9 cellular contexts compared by ENCODE assay signal in genomic region chr10:62063795-62064472, GRCh38.
DNase-seq lines count a peak whose midpoint lies in the region; ATAC-seq, FAIRE-seq and TF ChIP-seq lines count a peak whose summit lies in the region.
"Had no signal": no experiment of that assay in that cellular context is flagged by ENCODE, and none has a peak within 500 bp of the region (broad histone marks: within the 10 kb centered on the region; RNA-seq: fewer than 3 reads in every experiment).

No MANE protein-coding gene starts in this region.

- H2AFZ ChIP-seq in HepG2 (ENCODE audit: low read length): no peak overlapping the region

- ATAC-seq in HepG2 (no peak), right lobe of liver (no peak)

- no peaks in the 10 kb centered on the region for H3K9me3 ChIP-seq in HepG2 (ENCODE audit: low read length)
- no peaks in the 10 kb centered on the region for H3K9me3 ChIP-seq in right lobe of liver
- no peaks in the 10 kb centered on the region for H3K9me3 ChIP-seq in muscle layer of colon (ENCODE audit: low read length)
- H3K9me3 ChIP-seq in uterus: no peaks in the 10 kb centered on the region
- no peaks in the 10 kb centered on the region for H3K9me3 ChIP-seq in BE2C
- H3K9me3 ChIP-seq: neutrophil had no signal

- intact Hi-C loops in HepG2 (cut with micrococcal nuclease; ENCODE audit: unreplicated experiment): no loop called here
- intact Hi-C loops in right lobe of liver (cut with DNase I): no loop called here
- intact Hi-C loops in uterus (cut with DNase I; ENCODE audit: low total_unique reads): no loop called here

- TF ChIP-seq EP300 in HepG2 (IDR thresholded peaks at IDR 0.05; ENCODE audit: low read depth in 2 of 2, low read length in 2 of 2): no peak
- TF ChIP-seq EP300 in HepG2 (CRISPR knock-in tag; IDR thresholded peaks at IDR 0.05; ENCODE audit: borderline replicate concordance): no peak

- BruUV-seq in HepG2 (replicated peaks; lab: Mats Ljungman, UMichigan): no TSS peak

- H3K4me3 ChIP-seq in HepG2 (replicated peaks in 1 of 3; ENCODE audit: insufficient read depth in 1 of 3, low read depth in 2 of 3, low read length in 3 of 3): no peak overlapping the region
- H3K4me3 ChIP-seq in right lobe of liver: no peak overlapping the region
- H3K4me3 ChIP-seq in muscle layer of colon (ENCODE audit: low read depth in 1 of 2, low read length in 2 of 2): no peak overlapping the region
- no peak overlapping the region for H3K4me3 ChIP-seq in uterus
- H3K4me3 ChIP-seq in BE2C (ENCODE audit: low read depth, low read length): no peak overlapping the region

- H3K4me1 ChIP-seq in HepG2 (ENCODE audit: insufficient read depth, low read length): peaks cover 7% of the 10 kb centered on the region
- H3K4me1 ChIP-seq in right lobe of liver: peaks cover 0 to 10% (median 0%) of the 10 kb centered on the region in 4 donors
- peaks cover 31% of the 10 kb centered on the region for H3K4me1 ChIP-seq in muscle layer of colon (ENCODE audit: insufficient read depth, low read length)
- peaks cover 0 to 11% of the 10 kb centered on the region in 2 donors for H3K4me1 ChIP-seq in uterus
- H3K4me1 ChIP-seq in BE2C: peaks cover 4% of the 10 kb centered on the region

- in situ Hi-C loops in HepG2 (cut with HindIII; ENCODE audit: extremely low pct_ligation_motif_present, low pct_unique_long_range_greater_than_20kb): no loop called here

- H3K36me3 ChIP-seq in HepG2 (replicated peaks in 1 of 2; ENCODE audit: control insufficient read depth in 1 of 2, insufficient read depth in 2 of 2, low read length in 2 of 2) (peaks cover 12 to 69% of the 10 kb centered on the region in 2 experiments), right lobe of liver (peaks cover 0 to 3% (median 0%) of the 10 kb centered on the region in 4 donors), muscle layer of colon (ENCODE audit: insufficient read depth, low read length) (peaks cover 53% of the 10 kb centered on the region), uterus (no peaks in the 10 kb centered on the region), BE2C (no peaks in the 10 kb centered on the region)
- H3K36me3 ChIP-seq: neutrophil had no signal

- H3K79me2 ChIP-seq in HepG2 (ENCODE audit: insufficient read depth, low read length): no peaks in the 10 kb centered on the region

- no peak overlapping the region for H3K4me2 ChIP-seq in HepG2 (ENCODE audit: low read depth, low read length)

- TF ChIP-seq CTCF in HepG2 (CRISPR knock-in tag; IDR thresholded peaks at IDR 0.05) (no peak), right lobe of liver (IDR thresholded peaks at IDR 0.05) (no peak), uterus (IDR thresholded peaks at IDR 0.05) (no peak), BE2C (IDR thresholded peaks at IDR 0.05; ENCODE audit: low read depth, low read length) (no peak)

- FAIRE-seq in HepG2 (lab: Jason Lieb, UNC): no peak

- 97% methylated on average over 3 of the region's 3 CpGs for WGBS in HepG2 (ENCODE audit: low lambda C conversion rate)
- WGBS in right lobe of liver (ENCODE audit: insufficient coverage, low coverage, low lambda C conversion rate, missing lambda C conversion rate): 90% methylated on average over 1 of the region's 3 CpGs

- H3K27ac ChIP-seq in HepG2 (ENCODE audit: extremely low read length, insufficient read depth, low read length): no peak overlapping the region
- H3K27ac ChIP-seq in right lobe of liver: no peak overlapping the region
- H3K27ac ChIP-seq in muscle layer of colon (ENCODE audit: low read depth, low read length): peak overlapping the region; percentile 27
- peak overlapping the region; percentile 90 to 99 for H3K27ac ChIP-seq in uterus
- H3K27ac ChIP-seq: neutrophil had no signal

- TF ChIP-seq POLR2A in HepG2 (IDR thresholded peaks at IDR 0.05; ENCODE audit: insufficient read depth in 1 of 2, low read depth in 2 of 2, low read length in 2 of 2) (no peak), right lobe of liver (IDR thresholded peaks at IDR 0.05) (no peak), uterus (IDR thresholded peaks at IDR 0.05) (peak in 1 of 2 donors; percentile 33)

- H3K9ac ChIP-seq in HepG2 (ENCODE audit: insufficient read depth, low read depth, low read length) (no peak overlapping the region), muscle layer of colon (ENCODE audit: low read length) (no peak overlapping the region)

- DNase-seq in HepG2 (ENCODE audit: low spot score): no peak
- no peak for DNase-seq in right lobe of liver
- DNase-seq in dermis blood vessel endothelial cell: peak; percentile 67
- peak; percentile 41 to 78 for DNase-seq in uterus
- no peak for DNase-seq in NCI-H510A (lab: John Stamatoyannopoulos, UW)
- DNase-seq in BE2C: no peak
- DNase-seq in COR-L47 (lab: John Stamatoyannopoulos, UW): no peak

- no peak for TF ChIP-seq RAD21 in HepG2 (CRISPR knock-in tag; IDR thresholded peaks at IDR 0.05)

- CTCF ChIA-PET in HepG2 (lab: Yijun Ruan, JAX; ENCODE audit: low intra/inter-chr PET ratio, low total read pairs): no interaction called here

- peaks cover 3% of the 10 kb centered on the region; the same call in 1 of the 2 replicates for H4K20me1 ChIP-seq in HepG2 (ENCODE audit: insufficient read depth, low read length)

- POLR2A ChIA-PET in HepG2 (lab: Yijun Ruan, JAX): interaction anchor here (0.8 to 2.0 kb wide), 2 partner anchors 30 to 31 kb away, joined by 3 to 5 read pairs; no protein-coding TSS in a partner anchor

- H3K27me3 ChIP-seq in HepG2 (ENCODE audit: control insufficient read depth in 1 of 2, insufficient read depth in 2 of 2, low read length in 2 of 2): no peaks in the 10 kb centered on the region
- no peaks in the 10 kb centered on the region for H3K27me3 ChIP-seq in right lobe of liver
- no peaks in the 10 kb centered on the region for H3K27me3 ChIP-seq in muscle layer of colon (ENCODE audit: control insufficient read depth in 1 of 2, insufficient read depth in 2 of 2, low read length in 2 of 2)
- no peaks in the 10 kb centered on the region for H3K27me3 ChIP-seq in uterus
- no peaks in the 10 kb centered on the region for H3K27me3 ChIP-seq in BE2C
- H3K27me3 ChIP-seq: neutrophil had no signal

TF ChIP-seq in HepG2, 621 proteins besides CTCF, POLR2A, EP300 and RAD21:
- TF ChIP-seq ATF7 (IDR thresholded peaks at IDR 0.05) (peak; percentile 29; the same call in 1 of the 2 replicates), ATF7 (CRISPR knock-in tag; IDR thresholded peaks at IDR 0.05) (no peak), GATAD2A (CRISPR knock-in tag; IDR thresholded peaks at IDR 0.05) (no peak)

Comparison
In these comparisons a context has a peak if more than half of its experiments do, and no peak if none do; other contexts are left out.
1. DNase-seq: peak in dermis blood vessel endothelial cell (single experiment) and uterus (2 of 2); none in HepG2 (single experiment), right lobe of liver (0 of 3), NCI-H510A (single experiment), BE2C (single experiment) and COR-L47 (single experiment).
2. H3K27ac ChIP-seq: peak in muscle layer of colon (single experiment) and uterus (2 of 2); none in HepG2 (single experiment) and right lobe of liver (0 of 3).